Comparison of ENCODE assay signal across 27 cellular contexts in the genomic region with DNA sequence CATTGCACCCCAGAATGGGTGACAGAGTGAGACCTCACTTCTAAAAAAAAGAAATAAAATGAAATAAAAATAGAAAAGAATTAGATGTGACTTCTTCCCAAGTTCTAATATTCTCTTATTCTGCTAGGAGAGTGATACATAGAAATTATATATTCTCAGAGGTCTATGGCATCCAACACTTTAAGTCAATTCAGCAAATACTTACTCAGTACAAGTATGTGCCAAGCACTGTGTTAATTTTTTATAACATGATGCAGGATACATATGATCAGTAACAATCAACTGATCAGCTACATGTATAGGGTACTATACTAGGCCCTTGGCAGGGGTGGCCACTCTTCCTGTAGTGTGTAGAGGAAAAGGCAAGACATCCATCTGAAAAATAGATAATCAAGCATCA.
"Had no signal": no experiment of that assay in that cellular context is flagged by ENCODE, and none has a peak within 500 bp of the region (broad histone marks: within the 10 kb centered on the region; RNA-seq: fewer than 3 reads in every experiment).

No MANE protein-coding gene starts in this region.

- DNase-seq: stimulated activated CD4-positive, alpha-beta T cell treated with anti-CD3 and anti-CD28 coated beads, Interleukin-2, amount 100 ng/mL, for 48 hours; stimulated activated CD4-positive, alpha-beta T cell treated with anti-CD3 and anti-CD28 coated beads, Interleukin-4, amount 100 ng/mL, for 1 hour; stimulated activated CD4-positive, alpha-beta T cell treated with anti-CD3 and anti-CD28 coated beads, Interleukin-4, amount 100 ng/mL, for 24 hours; stimulated activated CD4-positive, alpha-beta T cell treated with anti-CD3 and anti-CD28 coated beads, Interleukin-4, amount 100 ng/mL, for 4 hours; stimulated activated CD8-positive, alpha-beta memory T cell treated with anti-CD3 and anti-CD28 coated beads, Interleukin-4, amount 100 ng/mL, for 48 hours; stimulated activated naive B cell treated with anti-CD40 and anti-IgM and Interleukin-4, amounts not matched to agents 10 μg/mL and 1 μg/mL and 100 μg/mL, for 72 hours; stimulated activated naive CD4-positive, alpha-beta T cell; stimulated activated naive CD4-positive, alpha-beta T cell treated with Interleukin-2 at 50 U/mL for 16 hours; stimulated activated naive CD8-positive, alpha-beta T cell treated with anti-CD3 and anti-CD28 coated beads, Interleukin-15, amount 100 ng/mL, for 72 hours; stimulated activated naive CD8-positive, alpha-beta T cell treated with anti-CD3 and anti-CD28 coated beads, Interleukin-15, Interleukin-2, amounts not matched to agents 100 U/mL and 50 U/mL, for 24 hours; stomach; substantia nigra; testis; thyroid gland; tibial artery; transverse colon; trophoblast cell; upper lobe of left lung; upper lobe of right lung; uterus had no signal

- H3K9me3 ChIP-seq: stomach, suprapubic skin, testis, thoracic aorta, thyroid gland, tibial artery, tibial nerve, transverse colon, upper lobe of left lung, upper lobe of right lung, uterus, vagina had no signal

- H3K4me3 ChIP-seq: stomach, suprapubic skin, testis, thoracic aorta, thyroid gland, tibial artery, tibial nerve, transverse colon, upper lobe of left lung, upper lobe of right lung, uterus, vagina had no signal

- FAIRE-seq: urothelium cell line had no signal

- H3K27me3 ChIP-seq: stomach, suprapubic skin, testis, thyroid gland, tibial artery, tibial nerve, transverse colon, upper lobe of left lung, upper lobe of right lung, uterus, vagina had no signal

- H3K27ac ChIP-seq: stomach, suprapubic skin, testis, thoracic aorta, thyroid gland, tibial artery, tibial nerve, transverse colon, upper lobe of left lung, upper lobe of right lung, uterus, vagina had no signal

- ATAC-seq: stimulated activated effector memory CD8-positive, alpha-beta T cell treated with anti-CD3 and anti-CD28 coated beads, Interleukin-12 subunit alpha, Interleukin-12 subunit beta, amount 100 ng/mL, for 72 hours; stimulated activated memory B cell treated with anti-CD40 and anti-IgM and Interleukin-4, amounts not matched to agents 10 μg/mL and 1 μg/mL and 100 μg/mL, for 72 hours; stimulated activated naive B cell treated with anti-CD40 and anti-IgM and Interleukin-4, amounts not matched to agents 10 μg/mL and 1 μg/mL and 100 μg/mL, for 72 hours; stimulated activated naive CD8-positive, alpha-beta T cell treated with anti-CD3 and anti-CD28 coated beads, Interleukin-15, amount 100 ng/mL, for 72 hours; stimulated activated naive CD8-positive, alpha-beta T cell treated with anti-CD3 and anti-CD28 coated beads, Interleukin-15, Interleukin-2, amounts not matched to agents 100 U/mL and 50 U/mL, for 24 hours; upper lobe of right lung had no signal

- H3K4me1 ChIP-seq: testis, thyroid gland, tibial nerve, upper lobe of left lung, upper lobe of right lung, uterus had no signal

- H3K36me3 ChIP-seq: suprapubic skin, thyroid gland, transverse colon, upper lobe of right lung, uterus, vagina had no signal
